ENCODE assay signal across 2 cellular contexts in the genomic region with DNA sequence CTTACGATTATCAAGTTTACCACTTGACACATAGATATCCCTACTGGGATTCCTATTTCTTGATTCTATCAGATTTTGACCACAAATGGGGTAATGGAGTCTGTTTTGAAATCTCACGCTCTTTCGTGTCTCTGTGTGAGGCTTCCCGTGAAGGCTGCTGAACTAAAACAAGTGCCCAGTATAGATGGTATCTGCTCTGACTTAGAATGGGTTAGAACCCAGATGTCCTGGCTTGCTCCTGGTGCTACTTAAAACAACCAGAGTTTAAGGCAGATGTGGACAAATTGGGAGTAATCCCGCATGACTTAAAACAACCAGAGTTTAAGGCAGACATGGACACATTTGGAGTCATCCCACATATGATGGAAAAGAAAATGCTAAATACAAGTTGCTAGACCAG.
TF ChIP-seq lines count a peak whose summit lies in the region.

No MANE protein-coding gene starts in this region.

TF ChIP-seq in SK-N-SH, 30 proteins besides CTCF, POLR2A, EP300 and RAD21:
- no peak for TF ChIP-seq POLR2AphosphoS5 (IDR thresholded peaks at IDR 0.05; ENCODE audit: low read depth, low read length)
- 0 out of 2 replicates have a peak, but pooled peaks have one; percentile 31 for TF ChIP-seq GATA2 (CRISPR knock-in tag; IDR thresholded peaks at IDR 0.05)

TF ChIP-seq in SK-N-SH treated with all-trans-retinoic acid at 6 μM for 48 hours, 23 proteins besides CTCF, POLR2A, EP300 and RAD21:
- TF ChIP-seq RARB (CRISPR knock-in tag; IDR thresholded peaks at IDR 0.05) (no peak), ARNTL (CRISPR knock-in tag; IDR thresholded peaks at IDR 0.05; ENCODE audit: borderline replicate concordance, low read depth) (no peak), TCF4 (CRISPR knock-in tag; IDR thresholded peaks at IDR 0.05; ENCODE audit: borderline replicate concordance) (no peak), CSDC2 (CRISPR knock-in tag; IDR thresholded peaks at IDR 0.05) (no peak), ZC3H10 (CRISPR knock-in tag; IDR thresholded peaks at IDR 0.05) (no peak), OSR1 (CRISPR knock-in tag; IDR thresholded peaks at IDR 0.05) (no peak), ZNF565 (CRISPR knock-in tag; conservative IDR thresholded peaks at IDR 0.05; ENCODE audit: low read depth) (no peak)
- TF ChIP-seq, protein P1, sequence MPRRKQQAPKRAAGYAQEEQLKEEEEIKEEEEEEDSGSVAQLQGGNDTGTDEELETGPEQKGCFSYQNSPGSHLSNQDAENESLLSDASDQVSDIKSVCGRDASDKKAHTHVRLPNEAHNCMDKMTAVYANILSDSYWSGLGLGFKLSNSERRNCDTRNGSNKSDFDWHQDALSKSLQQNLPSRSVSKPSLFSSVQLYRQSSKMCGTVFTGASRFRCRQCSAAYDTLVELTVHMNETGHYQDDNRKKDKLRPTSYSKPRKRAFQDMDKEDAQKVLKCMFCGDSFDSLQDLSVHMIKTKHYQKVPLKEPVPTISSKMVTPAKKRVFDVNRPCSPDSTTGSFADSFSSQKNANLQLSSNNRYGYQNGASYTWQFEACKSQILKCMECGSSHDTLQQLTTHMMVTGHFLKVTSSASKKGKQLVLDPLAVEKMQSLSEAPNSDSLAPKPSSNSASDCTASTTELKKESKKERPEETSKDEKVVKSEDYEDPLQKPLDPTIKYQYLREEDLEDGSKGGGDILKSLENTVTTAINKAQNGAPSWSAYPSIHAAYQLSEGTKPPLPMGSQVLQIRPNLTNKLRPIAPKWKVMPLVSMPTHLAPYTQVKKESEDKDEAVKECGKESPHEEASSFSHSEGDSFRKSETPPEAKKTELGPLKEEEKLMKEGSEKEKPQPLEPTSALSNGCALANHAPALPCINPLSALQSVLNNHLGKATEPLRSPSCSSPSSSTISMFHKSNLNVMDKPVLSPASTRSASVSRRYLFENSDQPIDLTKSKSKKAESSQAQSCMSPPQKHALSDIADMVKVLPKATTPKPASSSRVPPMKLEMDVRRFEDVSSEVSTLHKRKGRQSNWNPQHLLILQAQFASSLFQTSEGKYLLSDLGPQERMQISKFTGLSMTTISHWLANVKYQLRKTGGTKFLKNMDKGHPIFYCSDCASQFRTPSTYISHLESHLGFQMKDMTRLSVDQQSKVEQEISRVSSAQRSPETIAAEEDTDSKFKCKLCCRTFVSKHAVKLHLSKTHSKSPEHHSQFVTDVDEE (CRISPR knock-in tag; IDR thresholded peaks at IDR 0.05): no peak
TF ChIP-seq in SK-N-SH treated with all-trans-retinoic acid at 6 μM for 48 hours: peak in this region for 0.
